In the genomic region with DNA sequence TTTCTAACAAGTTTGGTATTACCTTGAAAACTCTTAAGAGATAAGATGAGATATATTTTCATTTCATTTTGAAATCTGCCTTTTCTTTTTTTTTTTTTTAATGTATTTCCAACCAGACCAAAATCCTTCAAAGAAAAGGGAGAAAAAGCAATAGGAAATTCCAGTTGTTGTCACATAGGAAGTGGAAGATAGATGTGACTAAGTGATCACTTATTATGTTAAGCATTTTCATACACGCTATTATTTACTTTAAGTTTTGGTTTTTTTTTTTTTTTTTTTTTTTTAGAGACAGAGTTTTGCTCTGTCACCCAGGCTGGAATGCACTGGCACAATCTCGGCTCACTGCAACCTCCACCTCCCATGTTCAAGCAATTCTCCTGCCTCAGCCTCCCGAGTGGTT, we compare ENCODE assay signal across 26 cellular contexts.
DNase-seq lines count a peak whose midpoint lies in the region; ATAC-seq and TF ChIP-seq lines count a peak whose summit lies in the region.
"Had no signal": no experiment of that assay in that cellular context is flagged by ENCODE, and none has a peak within 500 bp of the region (broad histone marks: within the 10 kb centered on the region; RNA-seq: fewer than 3 reads in every experiment).

No MANE protein-coding gene starts in this region.

- H2AFZ ChIP-seq in MM.1S (ENCODE audit: low read length) = no peak overlapping the region

- H3K27me3 ChIP-seq in MM.1S (replicated peaks; ENCODE audit: insufficient read depth, low read length) = no peaks in the 10 kb centered on the region
- H3K27me3 ChIP-seq: breast epithelium, gastrocnemius medialis, ovary, vagina had no signal

- peaks cover 5% of the 10 kb centered on the region; the same call in 1 of the 2 replicates for H3K36me3 ChIP-seq in MM.1S (replicated peaks; ENCODE audit: insufficient read depth, low read length)
- H3K36me3 ChIP-seq: breast epithelium, gastrocnemius medialis, ovary had no signal

- no peaks in the 10 kb centered on the region for H3K9me3 ChIP-seq in MM.1S (replicated peaks; ENCODE audit: insufficient read depth, low read length)
- H3K9me3 ChIP-seq: breast epithelium, gastrocnemius medialis, ovary, vagina had no signal

- H3K9me2 ChIP-seq in MM.1S (replicated peaks; ENCODE audit: insufficient read depth, low read length) = no peaks in the 10 kb centered on the region

- H3K79me2 ChIP-seq in MM.1S (ENCODE audit: low read length) = peaks cover 85% of the 10 kb centered on the region

- no peak for ATAC-seq in activated naive CD8-positive, alpha-beta T cell treated with anti-CD3 and anti-CD28 coated beads, Interleukin-2, amount 10 ng/mL, durations not matched to agents 7 days and 5 days (ENCODE audit: low read depth)
- ATAC-seq in stimulated activated effector memory CD8-positive, alpha-beta T cell treated with anti-CD3 and anti-CD28 coated beads, Interleukin-12 subunit alpha, Interleukin-12 subunit beta, amount 100 ng/mL, for 72 hours = no peak
- ATAC-seq in GM18498 (IDR thresholded peaks at IDR 0.05; ENCODE audit: unreplicated experiment) = no peak
- no peak for ATAC-seq in GM19023 (IDR thresholded peaks at IDR 0.05; ENCODE audit: unreplicated experiment)
- ATAC-seq: gastrocnemius medialis had no signal

- no peaks in the 10 kb centered on the region for H4K20me1 ChIP-seq in MM.1S (ENCODE audit: insufficient read depth, low read length)

- peaks cover 37% of the 10 kb centered on the region for H3K4me1 ChIP-seq in MM.1S (ENCODE audit: low read length)
- H3K4me1 ChIP-seq: breast epithelium, gastrocnemius medialis had no signal

- no peaks in the 10 kb centered on the region for H3K9me3 Mint-ChIP-seq in activated naive CD4-positive, alpha-beta T cell treated with anti-CD3 and anti-CD28 coated beads for 36 hours
- H3K9me3 Mint-ChIP-seq in activated naive CD8-positive, alpha-beta T cell treated with anti-CD3 and anti-CD28 coated beads, Interleukin-2, amount 10 ng/mL, durations not matched to agents 7 days and 5 days = no peaks in the 10 kb centered on the region
- no peaks in the 10 kb centered on the region for H3K9me3 Mint-ChIP-seq in stimulated activated effector memory CD8-positive, alpha-beta T cell treated with anti-CD3 and anti-CD28 coated beads, Interleukin-12 subunit alpha, Interleukin-12 subunit beta, amount 100 ng/mL, for 72 hours
- H3K9me3 Mint-ChIP-seq: endodermal cell had no signal

- H3K4me3 ChIP-seq in MM.1S (ENCODE audit: low read length) = no peak overlapping the region
- H3K4me3 ChIP-seq: breast epithelium, coronary artery, gastrocnemius medialis, ovary, smooth muscle cell, vagina had no signal

- CTCF ChIA-PET in activated naive CD4-positive, alpha-beta T cell treated with anti-CD3 and anti-CD28 coated beads for 36 hours (lab: Charles Lee) = interaction anchor here (0.9 to 1.8 kb wide), 2 partner anchors 10 to 12 kb away, joined by 5 to 15 read pairs; no protein-coding TSS in a partner anchor

- H3K27ac Mint-ChIP-seq in activated naive CD4-positive, alpha-beta T cell treated with anti-CD3 and anti-CD28 coated beads for 36 hours = peak overlapping the region; percentile 81
- no peak overlapping the region for H3K27ac Mint-ChIP-seq in activated naive CD8-positive, alpha-beta T cell treated with anti-CD3 and anti-CD28 coated beads, Interleukin-2, amount 10 ng/mL, durations not matched to agents 7 days and 5 days
- H3K27ac Mint-ChIP-seq in stimulated activated effector memory CD8-positive, alpha-beta T cell treated with anti-CD3 and anti-CD28 coated beads, Interleukin-12 subunit alpha, Interleukin-12 subunit beta, amount 100 ng/mL, for 72 hours = peak overlapping the region; percentile 79
- H3K27ac Mint-ChIP-seq: endodermal cell had no signal

- no peak overlapping the region for H3K4me3 Mint-ChIP-seq in activated naive CD4-positive, alpha-beta T cell treated with anti-CD3 and anti-CD28 coated beads for 36 hours
- peak overlapping the region; percentile 50 for H3K4me3 Mint-ChIP-seq in activated naive CD8-positive, alpha-beta T cell treated with anti-CD3 and anti-CD28 coated beads, Interleukin-2, amount 10 ng/mL, durations not matched to agents 7 days and 5 days
- no peak overlapping the region for H3K4me3 Mint-ChIP-seq in stimulated activated effector memory CD8-positive, alpha-beta T cell treated with anti-CD3 and anti-CD28 coated beads, Interleukin-12 subunit alpha, Interleukin-12 subunit beta, amount 100 ng/mL, for 72 hours
- H3K4me3 Mint-ChIP-seq: endodermal cell had no signal

- H3K36me3 Mint-ChIP-seq in activated naive CD4-positive, alpha-beta T cell treated with anti-CD3 and anti-CD28 coated beads for 36 hours (ENCODE audit: low read depth) = peaks cover 37% of the 10 kb centered on the region
- H3K36me3 Mint-ChIP-seq in activated naive CD8-positive, alpha-beta T cell treated with anti-CD3 and anti-CD28 coated beads, Interleukin-2, amount 10 ng/mL, durations not matched to agents 7 days and 5 days = peaks cover 39% of the 10 kb centered on the region
- H3K36me3 Mint-ChIP-seq in stimulated activated effector memory CD8-positive, alpha-beta T cell treated with anti-CD3 and anti-CD28 coated beads, Interleukin-12 subunit alpha, Interleukin-12 subunit beta, amount 100 ng/mL, for 72 hours = peaks cover 90% of the 10 kb centered on the region

- peak overlapping the region; percentile 90 for H3K27ac ChIP-seq in MM.1S (ENCODE audit: low read length)
- H3K27ac ChIP-seq: breast epithelium, C4-2B, coronary artery, gastrocnemius medialis, ovary, vagina had no signal

- intact Hi-C loops in activated naive CD4-positive, alpha-beta T cell treated with anti-CD3 and anti-CD28 coated beads for 36 hours (cut with micrococcal nuclease) = loop anchor here (1.0 kb wide), 5 partner anchors 7 to 146 kb away; no protein-coding TSS in a partner anchor

- no peaks in the 10 kb centered on the region for H3K27me3 Mint-ChIP-seq in activated naive CD4-positive, alpha-beta T cell treated with anti-CD3 and anti-CD28 coated beads for 36 hours (ENCODE audit: low read depth)
- no peaks in the 10 kb centered on the region for H3K27me3 Mint-ChIP-seq in activated naive CD8-positive, alpha-beta T cell treated with anti-CD3 and anti-CD28 coated beads, Interleukin-2, amount 10 ng/mL, durations not matched to agents 7 days and 5 days

- H3K9ac ChIP-seq in MM.1S (ENCODE audit: low read length) = peak overlapping the region; percentile 54; the same call in 1 of the 2 replicates

- DNase-seq in activated naive CD4-positive, alpha-beta T cell treated with anti-CD3 and anti-CD28 coated beads for 36 hours = no peak
- DNase-seq in activated naive CD4-positive, alpha-beta T cell treated with anti-CD3 and anti-CD28 coated beads, Interleukin-2, amount 50 U/mL, for 16 hours = no peak
- DNase-seq in MM.1S (no peak), COR-L47 (lab: John Stamatoyannopoulos, UW) (no peak)
- DNase-seq in activated naive CD8-positive, alpha-beta T cell treated with anti-CD3 and anti-CD28 coated beads, Interleukin-2, amount 10 ng/mL, durations not matched to agents 7 days and 5 days = no peak
- DNase-seq in stimulated activated effector memory CD8-positive, alpha-beta T cell treated with anti-CD3 and anti-CD28 coated beads, Interleukin-12 subunit alpha, Interleukin-12 subunit beta, amount 100 ng/mL, for 72 hours (ENCODE audit: low spot score in 2 of 2) = no peak
- DNase-seq: activated CD8-positive, alpha-beta memory T cell treated with anti-CD3 and anti-CD28 coated beads for 24 hours; amygdala; DMS 273 treated with DMSO at 0.1 percent for 48 hours; endodermal cell; gastrocnemius medialis; hippocampal formation; NCI-H1105 treated with DMSO at 0.1 percent for 48 hours; NCI-H2029 treated with DMSO at 0.1 percent for 48 hours; NCI-H345; NCI-H748 treated with DMSO at 0.1 percent for 48 hours; ovary; RPMI8226; T-helper 9 cell had no signal

- H3F3A ChIP-seq in MM.1S (ENCODE audit: insufficient read depth, low read length) = peaks cover 31% of the 10 kb centered on the region

- POLR2A ChIA-PET in activated naive CD8-positive, alpha-beta T cell treated with anti-CD3 and anti-CD28 coated beads, Interleukin-2, amount 10 ng/mL, durations not matched to agents 7 days and 5 days (lab: Charles Lee) = interaction anchor here (0.9 to 1.9 kb wide), 6 partner anchors 26 to 350 kb away, joined by 3 to 7 read pairs (median 4); a partner anchor contains a TSS

- TF ChIP-seq CTCF in MM.1S (IDR thresholded peaks at IDR 0.05; ENCODE audit: low read length) = no peak

- peak overlapping the region; percentile 42; the same call in 1 of the 2 replicates for H3K4me2 ChIP-seq in MM.1S (ENCODE audit: low read depth, low read length)
- H3K4me2 ChIP-seq: smooth muscle cell had no signal

- H3K4me1 Mint-ChIP-seq in activated naive CD4-positive, alpha-beta T cell treated with anti-CD3 and anti-CD28 coated beads for 36 hours (ENCODE audit: low read depth) = peaks cover 84% of the 10 kb centered on the region
- peaks cover 56% of the 10 kb centered on the region for H3K4me1 Mint-ChIP-seq in activated naive CD8-positive, alpha-beta T cell treated with anti-CD3 and anti-CD28 coated beads, Interleukin-2, amount 10 ng/mL, durations not matched to agents 7 days and 5 days
- peaks cover 65% of the 10 kb centered on the region for H3K4me1 Mint-ChIP-seq in stimulated activated effector memory CD8-positive, alpha-beta T cell treated with anti-CD3 and anti-CD28 coated beads, Interleukin-12 subunit alpha, Interleukin-12 subunit beta, amount 100 ng/mL, for 72 hours
